8 cellular contexts compared by ENCODE assay signal in the genomic region with DNA sequence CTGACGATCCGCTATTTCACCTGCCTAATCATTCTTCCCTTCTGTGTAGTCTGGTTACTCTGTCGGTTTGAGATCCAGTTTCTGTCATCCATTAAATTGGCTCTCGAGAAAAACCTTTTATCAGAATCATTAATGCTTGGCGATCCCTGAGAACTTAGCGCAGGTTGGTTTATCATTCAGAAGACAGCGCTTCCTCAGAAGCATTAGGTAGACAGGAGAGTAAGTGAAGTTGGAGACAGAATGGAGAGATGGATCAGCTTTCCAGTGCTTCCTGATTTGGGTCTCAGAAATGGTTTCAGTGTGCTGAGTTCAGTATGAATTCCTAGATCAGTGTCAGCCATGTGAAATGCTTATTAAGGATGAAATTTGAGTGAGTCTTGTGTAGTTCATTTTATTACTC. TPM values are rescaled to one million over a fixed set of nuclear protein-coding genes. Genes with fewer than 3 reads are reported as not detected.
DNase-seq lines count a peak whose midpoint lies in the region; ATAC-seq and TF ChIP-seq lines count a peak whose summit lies in the region.

No MANE protein-coding gene starts in this region.

- DNase-seq in EL (peak; percentile 41), Karpas-422 (peak; percentile 59), adipocyte (ENCODE audit: low read depth) (peak; percentile 50), right lobe of liver (no peak), upper lobe of right lung (no peak), superior temporal gyrus (ENCODE audit: extremely low spot score) (no peak)

- peak overlapping the region; percentile 78 for H3K4me3 ChIP-seq in Karpas-422 (ENCODE audit: low read length)
- H3K4me3 ChIP-seq in adipocyte (ENCODE audit: low read length), result peak overlapping the region; percentile 96
- peak overlapping the region; percentile 70 to 97 (median 93) for H3K4me3 ChIP-seq in right lobe of liver
- H3K4me3 ChIP-seq in upper lobe of right lung, result peak overlapping the region; percentile 96

- no peaks in the 10 kb centered on the region for H3K27me3 ChIP-seq in Karpas-422 (ENCODE audit: low read length)
- H3K27me3 ChIP-seq in adipocyte (replicated peaks; ENCODE audit: control insufficient read depth, insufficient read depth, low read length), result no peaks in the 10 kb centered on the region
- no peaks in the 10 kb centered on the region for H3K27me3 ChIP-seq in right lobe of liver
- no peaks in the 10 kb centered on the region for H3K27me3 ChIP-seq in upper lobe of right lung

- peaks cover 27% of the 10 kb centered on the region for H3K36me3 ChIP-seq in Karpas-422 (ENCODE audit: insufficient read depth, low read length)
- peaks cover 15% of the 10 kb centered on the region for H3K36me3 ChIP-seq in adipocyte (ENCODE audit: control insufficient read depth, insufficient read depth, low read length, severe bottlenecking)
- peaks cover 0 to 12% (median 0%) of the 10 kb centered on the region in 4 donors for H3K36me3 ChIP-seq in right lobe of liver
- H3K36me3 ChIP-seq in upper lobe of right lung, result peaks cover 17% of the 10 kb centered on the region

- H2AFZ ChIP-seq in Karpas-422 (ENCODE audit: low read length), result no peak overlapping the region

- H3K9ac ChIP-seq in Karpas-422 (ENCODE audit: low read length) (peak overlapping the region; percentile 94), adipocyte (ENCODE audit: low read length) (peak overlapping the region; percentile 99)

- TF ChIP-seq CTCF in right lobe of liver (IDR thresholded peaks at IDR 0.05), result no peak
- TF ChIP-seq CTCF in upper lobe of right lung (IDR thresholded peaks at IDR 0.05), result no peak

- WGBS in right lobe of liver (ENCODE audit: insufficient coverage, low coverage, low lambda C conversion rate, missing lambda C conversion rate), result 1% methylated on average over 7 of the region's 7 CpGs

- TF ChIP-seq POLR2A in right lobe of liver (IDR thresholded peaks at IDR 0.05), result no peak

- H3K4me2 ChIP-seq in Karpas-422 (ENCODE audit: low read depth, low read length, poor library complexity, severe bottlenecking), result peak overlapping the region; percentile 80

- no peaks in the 10 kb centered on the region for H3K9me3 ChIP-seq in Karpas-422 (ENCODE audit: low read length)
- no peaks in the 10 kb centered on the region for H3K9me3 ChIP-seq in adipocyte (ENCODE audit: control insufficient read depth, low read length)
- no peaks in the 10 kb centered on the region for H3K9me3 ChIP-seq in right lobe of liver
- H3K9me3 ChIP-seq in upper lobe of right lung, result no peaks in the 10 kb centered on the region

- peak overlapping the region; percentile 92; the same call in 1 of the 2 replicates for H3K27ac ChIP-seq in Karpas-422 (ENCODE audit: low read length)
- H3K27ac ChIP-seq in right lobe of liver, result peak overlapping the region in 1 of 3 donors; percentile 92
- H3K27ac ChIP-seq in upper lobe of right lung, result no peak overlapping the region

- peaks cover 70% of the 10 kb centered on the region for H3K79me2 ChIP-seq in Karpas-422 (ENCODE audit: low read length)

- ATAC-seq in right lobe of liver (no peak), upper lobe of right lung (no peak), HG02981 (IDR thresholded peaks at IDR 0.05; ENCODE audit: unreplicated experiment) (no peak), GM21526 (IDR thresholded peaks at IDR 0.05; ENCODE audit: low FRiP score, unreplicated experiment) (no peak)

- peaks cover 33% of the 10 kb centered on the region for H3K4me1 ChIP-seq in Karpas-422 (ENCODE audit: low read length)
- H3K4me1 ChIP-seq in adipocyte (ENCODE audit: control insufficient read depth, insufficient read depth, low read length), result peaks cover 16% of the 10 kb centered on the region
- peaks cover 0 to 26% (median 8%) of the 10 kb centered on the region in 4 donors for H3K4me1 ChIP-seq in right lobe of liver
- peaks cover 23% of the 10 kb centered on the region for H3K4me1 ChIP-seq in upper lobe of right lung

- no peaks in the 10 kb centered on the region for H3K9me2 ChIP-seq in Karpas-422 (replicated peaks; ENCODE audit: insufficient read depth, low read length)

- peaks cover 21% of the 10 kb centered on the region for H4K20me1 ChIP-seq in Karpas-422 (ENCODE audit: insufficient read depth, low read depth, low read length)

- intact Hi-C loops in right lobe of liver (cut with DNase I) (no loop called here), upper lobe of right lung (cut with DNase I) (no loop called here)

RNA-seq across cellular contexts. Expression of a gene that starts 1.3 kb away (rescaled TPM):
- 26.1 and 37.5 TPM in 2 replicates for total RNA-seq in Karpas-422 (2014; rRNA removed; shearing (Covaris generic); ENCODE audit: low replicate concordance)
- total RNA-seq in right lobe of liver (1 to 10 TPM; 4.9 to 8.4 (median 6.6) TPM), upper lobe of right lung (23.8 TPM)

Comparison
In these comparisons a context has a peak if more than half of its experiments do, and no peak if none do; other contexts are left out.
1. DNase-seq: peak in EL (single experiment), Karpas-422 (single experiment) and adipocyte (single experiment); none in right lobe of liver (0 of 3), upper lobe of right lung (single experiment) and superior temporal gyrus (single experiment).
2. Peak in every context shown above with its lines, with median percentiles within 50 percentile points of each other: H3K4me3 ChIP-seq.